Comparison of ENCODE assay signal across 13 cellular contexts in genomic region chr1:35180776-35181374, GRCh38. TPM values are rescaled to one million over a fixed set of nuclear protein-coding genes. Genes with fewer than 3 reads are reported as not detected.
DNase-seq lines count a peak whose midpoint lies in the region; ATAC-seq lines count a peak whose summit lies in the region.
"Had no signal": no experiment of that assay in that cellular context is flagged by ENCODE, and none has a peak within 500 bp of the region (broad histone marks: within the 10 kb centered on the region; RNA-seq: fewer than 3 reads in every experiment).

No MANE protein-coding gene starts in this region.

- H3K23ac ChIP-seq in mesenchymal stem cell (ENCODE audit: low read length in 2 of 2), result no peak overlapping the region

- no peak overlapping the region for H3K9ac ChIP-seq in HUES48 (ENCODE audit: low read depth, low read length)
- H3K9ac ChIP-seq in mesenchymal stem cell (ENCODE audit: low read length), result no peak overlapping the region

- H3K27me3 Mint-ChIP-seq in activated T-cell treated with anti-CD3 and anti-CD28 coated beads, Interleukin-2, amount 50 U/mL, for 72 hours (ENCODE audit: low read depth), result no peaks in the 10 kb centered on the region
- no peaks in the 10 kb centered on the region for H3K27me3 Mint-ChIP-seq in memory B cell

- no peak overlapping the region for H3K18ac ChIP-seq in mesenchymal stem cell (ENCODE audit: low read depth in 1 of 2, low read length in 2 of 2)

- no peak overlapping the region for H3K4ac ChIP-seq in mesenchymal stem cell (ENCODE audit: low read depth in 1 of 2, low read length in 2 of 2)

- H2BK15ac ChIP-seq in mesenchymal stem cell (ENCODE audit: low read depth, poor library complexity, severe bottlenecking), result no peak overlapping the region

- no peak overlapping the region for H2AFZ ChIP-seq in mesenchymal stem cell (ENCODE audit: low read depth, low read length)

- H3K14ac ChIP-seq in mesenchymal stem cell (ENCODE audit: low read length in 2 of 2), result no peak overlapping the region

- H3K27ac Mint-ChIP-seq in activated T-cell treated with anti-CD3 and anti-CD28 coated beads, Interleukin-2, amount 50 U/mL, for 72 hours, result peak overlapping the region; percentile 96
- H3K27ac Mint-ChIP-seq in memory B cell, result peak overlapping the region; percentile 22

- H3K9me3 ChIP-seq in HUES48 (ENCODE audit: control insufficient read depth, insufficient read depth, low read length) (no peaks in the 10 kb centered on the region), mesenchymal stem cell (ENCODE audit: control insufficient read depth, low read length) (no peaks in the 10 kb centered on the region)

- H3K79me1 ChIP-seq in mesenchymal stem cell (replicated peaks; ENCODE audit: low read length, poor library complexity, severe bottlenecking), result peaks cover 2% of the 10 kb centered on the region

- H3K4me3 ChIP-seq in HUES48 (ENCODE audit: low read depth, low read length) (no peak overlapping the region), mesenchymal stem cell (ENCODE audit: insufficient read depth in 1 of 2, low read depth in 1 of 2, low read length in 2 of 2) (no peak overlapping the region)
- H3K4me3 ChIP-seq: smooth muscle cell had no signal

- no peak overlapping the region for H2BK120ac ChIP-seq in mesenchymal stem cell (ENCODE audit: low read depth, low read length)

- H3K4me1 ChIP-seq in HUES48 (ENCODE audit: control insufficient read depth, insufficient read depth, low read length), result peaks cover 11% of the 10 kb centered on the region; the same call in 1 of the 2 replicates
- H3K4me1 ChIP-seq in mesenchymal stem cell (ENCODE audit: control insufficient read depth, insufficient read depth, low read depth, low read length), result peaks cover 5% of the 10 kb centered on the region

- H3K4me2 ChIP-seq in mesenchymal stem cell (ENCODE audit: low read length, poor library complexity, severe bottlenecking), result no peak overlapping the region
- H3K4me2 ChIP-seq: smooth muscle cell had no signal

- H3K4me1 Mint-ChIP-seq in activated T-cell treated with anti-CD3 and anti-CD28 coated beads, Interleukin-2, amount 50 U/mL, for 72 hours (ENCODE audit: low read depth), result peaks cover 66% of the 10 kb centered on the region
- peaks cover 24% of the 10 kb centered on the region for H3K4me1 Mint-ChIP-seq in memory B cell

- peaks cover 22 to 79% of the 10 kb centered on the region in 2 donors for H3K36me3 Mint-ChIP-seq in activated T-cell treated with anti-CD3 and anti-CD28 coated beads, Interleukin-2, amount 50 U/mL, for 72 hours (ENCODE audit: insufficient read depth in 2 of 2)
- peaks cover 47% of the 10 kb centered on the region for H3K36me3 Mint-ChIP-seq in memory B cell

- no peaks in the 10 kb centered on the region for H3K9me3 Mint-ChIP-seq in activated T-cell treated with anti-CD3 and anti-CD28 coated beads, Interleukin-2, amount 50 U/mL, for 72 hours
- no peaks in the 10 kb centered on the region for H3K9me3 Mint-ChIP-seq in memory B cell
- H3K9me3 Mint-ChIP-seq: neural crest cell had no signal

- no peak overlapping the region for H2AK5ac ChIP-seq in mesenchymal stem cell (ENCODE audit: low read length, severe bottlenecking)

- peak; percentile 75 to 79 for ATAC-seq in activated CD4-positive, CD25-positive, alpha-beta regulatory T cell treated with anti-CD3 and anti-CD28 coated beads, Interleukin-2, amount 50 U/mL, for 24 hours
- ATAC-seq in activated T-cell treated with anti-CD3 and anti-CD28 coated beads, Interleukin-2, amount 50 U/mL, for 72 hours (replicated peaks in 1 of 2), result peak; percentile 61 to 84
- no peak for ATAC-seq in memory B cell (ENCODE audit: low read depth)

- H3K36me3 ChIP-seq in HUES48 (ENCODE audit: control insufficient read depth, insufficient read depth, low read length) (peaks cover 100% of the 10 kb centered on the region), mesenchymal stem cell (ENCODE audit: control insufficient read depth in 1 of 2, insufficient read depth in 2 of 2, low read depth in 1 of 2, low read length in 2 of 2) (peaks cover 17 to 100% of the 10 kb centered on the region in 2 experiments)

- WGBS in mesenchymal stem cell, result 98% methylated on average over 7 of the region's 7 CpGs

- H3K27me3 ChIP-seq in HUES48 (ENCODE audit: control insufficient read depth, insufficient read depth, low read length) (no peaks in the 10 kb centered on the region), mesenchymal stem cell (ENCODE audit: control insufficient read depth in 1 of 2, insufficient read depth in 1 of 2, low read length in 2 of 2) (no peaks in the 10 kb centered on the region)

- DNase-seq in activated CD4-positive, CD25-positive, alpha-beta regulatory T cell treated with anti-CD3 and anti-CD28 coated beads, Interleukin-2, amount 50 U/mL, for 72 hours, result no peak
- DNase-seq in activated T-cell treated with anti-CD3 and anti-CD28 coated beads, Interleukin-2, amount 50 U/mL, for 72 hours, result peak; percentile 34 to 39
- DNase-seq in memory B cell (ENCODE audit: low spot score in 2 of 2), result no peak
- DNase-seq in activated effector memory CD4-positive, alpha-beta T cell treated with anti-CD3 and anti-CD28 coated beads, Interleukin-2, amount 50 U/mL, for 16 hours, result no peak
- DNase-seq in hepatic stellate cell (ENCODE audit: low spot score), result no peak
- no peak for DNase-seq in mesenchymal stem cell
- DNase-seq: activated CD4-positive, alpha-beta T cell treated with anti-CD3 and anti-CD28 coated beads, Interleukin-2, amount 50 U/mL, for 4 hours; Calu3; NCI-H2171 treated with DMSO at 0.1 percent for 48 hours had no signal

- no peak overlapping the region for H2BK5ac ChIP-seq in mesenchymal stem cell (ENCODE audit: low read depth, low read length, poor library complexity, severe bottlenecking)

- H2BK12ac ChIP-seq in mesenchymal stem cell (ENCODE audit: low read length in 2 of 2), result no peak overlapping the region

- H4K8ac ChIP-seq in mesenchymal stem cell (ENCODE audit: low read length), result no peak overlapping the region

- no peak overlapping the region for H4K91ac ChIP-seq in mesenchymal stem cell (ENCODE audit: low read length)

- H3K4me3 Mint-ChIP-seq in activated T-cell treated with anti-CD3 and anti-CD28 coated beads, Interleukin-2, amount 50 U/mL, for 72 hours, result peak overlapping the region in 1 of 2 donors; percentile 45
- no peak overlapping the region for H3K4me3 Mint-ChIP-seq in memory B cell
- H3K4me3 Mint-ChIP-seq: neural crest cell had no signal

- H3K27ac ChIP-seq in HUES48 (ENCODE audit: low read depth, low read length), result peak overlapping the region; percentile 29
- H3K27ac ChIP-seq in mesenchymal stem cell (ENCODE audit: low read length, poor library complexity, severe bottlenecking), result no peak overlapping the region

RNA-seq across cellular contexts. Expression of gene SFPQ, which starts 12.1 kb away (rescaled TPM):
- total RNA-seq in activated T-cell treated with anti-CD3 and anti-CD28 coated beads, Interleukin-2, amount 50 U/mL, for 72 hours, result 100 to 1,000 TPM; 288 to 297 TPM
- polyA plus RNA-seq in mesenchymal stem cell (2013, experiment 1 of 2), result 138 TPM
- polyA plus RNA-seq in mesenchymal stem cell (2013, experiment 2 of 2), result 125 TPM

Comparison
In these comparisons a context has a peak if more than half of its experiments do, and no peak if none do; other contexts are left out.
1. DNase-seq: peak in activated T-cell treated with anti-CD3 and anti-CD28 coated beads, Interleukin-2, amount 50 U/mL, for 72 hours (2 of 2); none in activated CD4-positive, CD25-positive, alpha-beta regulatory T cell treated with anti-CD3 and anti-CD28 coated beads, Interleukin-2, amount 50 U/mL, for 72 hours (single experiment), memory B cell (0 of 2), activated effector memory CD4-positive, alpha-beta T cell treated with anti-CD3 and anti-CD28 coated beads, Interleukin-2, amount 50 U/mL, for 16 hours (single experiment), hepatic stellate cell (single experiment) and mesenchymal stem cell (single experiment).